ENCODE assay signal across 8 cellular contexts in the genomic region with DNA sequence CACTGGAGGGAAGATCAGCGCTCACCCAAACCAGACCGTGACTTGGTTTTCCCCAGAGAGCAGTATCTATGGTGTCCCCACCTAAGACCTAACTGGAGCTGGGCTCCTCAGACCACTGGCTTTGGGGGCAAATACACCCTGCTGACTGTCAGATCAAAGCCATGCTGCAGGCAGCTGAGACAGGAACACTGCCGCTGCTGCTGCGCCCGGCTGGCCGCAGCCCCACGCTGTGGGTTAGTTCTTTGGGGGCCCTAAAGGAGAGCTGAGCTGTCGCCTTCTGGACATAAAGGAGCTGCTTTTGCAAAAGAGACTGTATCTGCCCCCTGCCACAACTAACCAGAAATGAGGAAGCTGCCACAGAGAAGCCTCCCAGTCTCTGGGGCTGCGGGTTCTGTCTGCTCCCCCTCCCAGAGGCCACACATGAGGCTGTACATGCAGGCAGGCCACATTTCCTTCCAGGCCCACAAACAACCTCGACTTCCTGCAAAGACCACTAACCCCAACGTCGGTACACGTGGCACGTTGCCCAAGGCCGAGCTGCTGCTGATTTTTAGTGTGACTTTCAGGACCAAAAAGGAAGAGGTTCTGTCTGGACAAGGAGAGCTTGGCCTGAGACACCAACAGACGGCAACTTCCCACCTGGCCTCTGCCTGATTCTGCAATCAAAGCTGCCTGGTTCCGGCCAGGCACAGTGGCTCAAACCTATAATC. TPM values are rescaled to one million over a fixed set of nuclear protein-coding genes. Genes with fewer than 3 reads are reported as not detected.
A peak's percentile ranks its signal among the peaks of the same experiment; 100 is the strongest.
DNase-seq lines count a peak whose midpoint lies in the region; ATAC-seq and TF ChIP-seq lines count a peak whose summit lies in the region.

No MANE protein-coding gene starts in this region.

- DNase-seq in GM23338 (ENCODE audit: low spot score): no peak
- DNase-seq in Peyer's patch: peak; percentile 72 to 96 (median 92)
- DNase-seq in activated naive CD8-positive, alpha-beta T cell treated with anti-CD3 and anti-CD28 coated beads, Interleukin-2, amount 50 U/mL, for 24 hours: peak; percentile 71
- DNase-seq in lower lobe of right lung: peak; percentile 92
- peak; percentile 88 for DNase-seq in testis
- DNase-seq in NCI-H748 (lab: John Stamatoyannopoulos, UW; ENCODE audit: unreplicated experiment): no peak
- DNase-seq in NCI-H1417 treated with DMSO at 0.1 percent for 48 hours (lab: John Stamatoyannopoulos, UW): no peak

- H3K4me1 ChIP-seq in GM23338 (ENCODE audit: insufficient read depth) (no peaks in the 10 kb centered on the region), Peyer's patch (peaks cover 0 to 41% (median 25%) of the 10 kb centered on the region in 4 donors), lower lobe of right lung (peaks cover 40% of the 10 kb centered on the region), testis (peaks cover 18% of the 10 kb centered on the region)

- H3K27ac Mint-ChIP-seq in GM23338: no peak overlapping the region
- peak overlapping the region; percentile 84 for H3K27ac Mint-ChIP-seq in activated naive CD8-positive, alpha-beta T cell treated with anti-CD3 and anti-CD28 coated beads, Interleukin-2, amount 50 U/mL, for 24 hours

- intact Hi-C loops in lower lobe of right lung (cut with DNase I) (no loop called here), testis (cut with DNase I; ENCODE audit: low total_unique reads) (no loop called here)

- H3K4me2 ChIP-seq in GM23338: no peak overlapping the region

- no peaks in the 10 kb centered on the region for H3K79me2 ChIP-seq in GM23338 (replicated peaks; ENCODE audit: insufficient read depth)

- no peak for TF ChIP-seq CTCF in GM23338 (conservative IDR thresholded peaks at IDR 0.05; ENCODE audit: low read depth in 2 of 2)
- TF ChIP-seq CTCF in Peyer's patch (IDR thresholded peaks at IDR 0.05): no peak
- no peak for TF ChIP-seq CTCF in lower lobe of right lung (IDR thresholded peaks at IDR 0.05)
- no peak for TF ChIP-seq CTCF in testis (IDR thresholded peaks at IDR 0.05)

- H3K27me3 ChIP-seq in GM23338 (ENCODE audit: insufficient read depth) (no peaks in the 10 kb centered on the region), Peyer's patch (no peaks in the 10 kb centered on the region), lower lobe of right lung (ENCODE audit: low read depth) (no peaks in the 10 kb centered on the region), testis (no peaks in the 10 kb centered on the region)

- H3K9me3 ChIP-seq in Peyer's patch: no peaks in the 10 kb centered on the region
- H3K9me3 ChIP-seq in lower lobe of right lung: no peaks in the 10 kb centered on the region
- H3K9me3 ChIP-seq in testis: no peaks in the 10 kb centered on the region

- peak overlapping the region; percentile 76 for H2AFZ ChIP-seq in GM23338

- peaks cover 2% of the 10 kb centered on the region; the same call in 1 of the 3 replicates for H3K4me1 Mint-ChIP-seq in GM23338
- H3K4me1 Mint-ChIP-seq in activated naive CD8-positive, alpha-beta T cell treated with anti-CD3 and anti-CD28 coated beads, Interleukin-2, amount 50 U/mL, for 24 hours: peaks cover 61% of the 10 kb centered on the region

- WGBS in testis, 2 donors: 36 to 37% methylated on average over 11 to 17 of the region's 17 CpGs

- H3F3A ChIP-seq in GM23338 (replicated peaks; ENCODE audit: low read depth): no peaks in the 10 kb centered on the region

- H3K36me3 Mint-ChIP-seq in GM23338 (ENCODE audit: low read depth): no peaks in the 10 kb centered on the region
- H3K36me3 Mint-ChIP-seq in activated naive CD8-positive, alpha-beta T cell treated with anti-CD3 and anti-CD28 coated beads, Interleukin-2, amount 50 U/mL, for 24 hours (ENCODE audit: low read depth): no peaks in the 10 kb centered on the region

- no peaks in the 10 kb centered on the region for H4K20me1 ChIP-seq in GM23338 (replicated peaks; ENCODE audit: insufficient read depth)

- H3K9me3 Mint-ChIP-seq in GM23338: no peaks in the 10 kb centered on the region
- H3K9me3 Mint-ChIP-seq in activated naive CD8-positive, alpha-beta T cell treated with anti-CD3 and anti-CD28 coated beads, Interleukin-2, amount 50 U/mL, for 24 hours: no peaks in the 10 kb centered on the region

- H3K9me2 ChIP-seq in GM23338 (ENCODE audit: insufficient read depth): no peaks in the 10 kb centered on the region

- no peak overlapping the region for H3K4me3 Mint-ChIP-seq in GM23338
- peak overlapping the region; percentile 33 for H3K4me3 Mint-ChIP-seq in activated naive CD8-positive, alpha-beta T cell treated with anti-CD3 and anti-CD28 coated beads, Interleukin-2, amount 50 U/mL, for 24 hours

- ATAC-seq in GM23338: no peak; the same call in 2 of the 3 replicates
- peak; percentile 62 for ATAC-seq in activated naive CD8-positive, alpha-beta T cell treated with anti-CD3 and anti-CD28 coated beads, Interleukin-2, amount 50 U/mL, for 24 hours
- peak; percentile 78 to 92 for ATAC-seq in lower lobe of right lung

- H3K27ac ChIP-seq in GM23338 (ENCODE audit: low read depth) (no peak overlapping the region), Peyer's patch (peak overlapping the region; percentile 71 to 90 (median 75)), lower lobe of right lung (peak overlapping the region; percentile 76), testis (peak overlapping the region; percentile 55 to 71)

- H3K4me3 ChIP-seq in GM08714 (ENCODE audit: low read length): peak overlapping the region; percentile 2; the same call in 1 of the 2 replicates
- no peak overlapping the region for H3K4me3 ChIP-seq in GM23338
- H3K4me3 ChIP-seq in Peyer's patch: no peak overlapping the region
- H3K4me3 ChIP-seq in lower lobe of right lung: no peak overlapping the region
- H3K4me3 ChIP-seq in testis: no peak overlapping the region

- peaks cover 13% of the 10 kb centered on the region for H3K27me3 Mint-ChIP-seq in GM23338 (ENCODE audit: insufficient read depth, low read depth, poor library complexity)
- H3K27me3 Mint-ChIP-seq in activated naive CD8-positive, alpha-beta T cell treated with anti-CD3 and anti-CD28 coated beads, Interleukin-2, amount 50 U/mL, for 24 hours: no peaks in the 10 kb centered on the region

- H3K36me3 ChIP-seq in GM23338 (ENCODE audit: insufficient read depth) (no peaks in the 10 kb centered on the region), Peyer's patch (no peaks in the 10 kb centered on the region), lower lobe of right lung (no peaks in the 10 kb centered on the region), testis (ENCODE audit: low read depth, missing control alignments) (no peaks in the 10 kb centered on the region)

- no peak for TF ChIP-seq POLR2A in Peyer's patch (IDR thresholded peaks at IDR 0.05)
- TF ChIP-seq POLR2A in testis (IDR thresholded peaks at IDR 0.05): no peak

TF ChIP-seq in GM23338, 12 proteins besides CTCF, POLR2A, EP300 and RAD21 (continues in another document):
- TF ChIP-seq, protein P1, sequence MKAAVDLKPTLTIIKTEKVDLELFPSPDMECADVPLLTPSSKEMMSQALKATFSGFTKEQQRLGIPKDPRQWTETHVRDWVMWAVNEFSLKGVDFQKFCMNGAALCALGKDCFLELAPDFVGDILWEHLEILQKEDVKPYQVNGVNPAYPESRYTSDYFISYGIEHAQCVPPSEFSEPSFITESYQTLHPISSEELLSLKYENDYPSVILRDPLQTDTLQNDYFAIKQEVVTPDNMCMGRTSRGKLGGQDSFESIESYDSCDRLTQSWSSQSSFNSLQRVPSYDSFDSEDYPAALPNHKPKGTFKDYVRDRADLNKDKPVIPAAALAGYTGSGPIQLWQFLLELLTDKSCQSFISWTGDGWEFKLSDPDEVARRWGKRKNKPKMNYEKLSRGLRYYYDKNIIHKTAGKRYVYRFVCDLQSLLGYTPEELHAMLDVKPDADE (IDR thresholded peaks at IDR 0.05): no peak
- TF ChIP-seq POLR2AphosphoS5 (IDR thresholded peaks at IDR 0.05; ENCODE audit: low read depth): no peak
- TF ChIP-seq NANOG (IDR thresholded peaks at IDR 0.05; ENCODE audit: borderline replicate concordance): no peak
- TF ChIP-seq ZNF331 (CRISPR knock-in tag; IDR thresholded peaks at IDR 0.05; ENCODE audit: low read depth): no peak
- no peak for TF ChIP-seq EZH2phosphoT487 (IDR thresholded peaks at IDR 0.05; ENCODE audit: unreplicated experiment)
- TF ChIP-seq ZNF114 (CRISPR knock-in tag; IDR thresholded peaks at IDR 0.05): no peak

RNA-seq across cellular contexts. Expression of a gene that starts 18.2 kb away (rescaled TPM):
- total RNA-seq in GM23338 (2014; rRNA removed; shearing (Covaris generic)): 24.3 and 27.7 TPM in 2 replicates
- polyA plus RNA-seq in GM23338 (2016; fragmentation: Nextera tagmentation; extraction: Ambion mirVana) (15.0 and 18.5 TPM in 2 replicates), testis (ENCODE audit: insufficient read depth, low read depth, low replicate concordance) (30.6 TPM)
- total RNA-seq in Peyer's patch (100 to 1,000 TPM; 220 to 753 (median 440) TPM), lower lobe of right lung (212 TPM), testis (10 to 100 TPM; 42.1 to 52.7 TPM)

Comparison
In these comparisons a context has a peak if more than half of its experiments do, and no peak if none do; other contexts are left out.
1. DNase-seq: peak in Peyer's patch (3 of 3), activated naive CD8-positive, alpha-beta T cell treated with anti-CD3 and anti-CD28 coated beads, Interleukin-2, amount 50 U/mL, for 24 hours (single experiment), lower lobe of right lung (single experiment) and testis (single experiment); none in GM23338 (single experiment), NCI-H748 (single experiment) and NCI-H1417 treated with DMSO at 0.1 percent for 48 hours (single experiment).